8 cellular contexts compared by ENCODE assay signal in the genomic region with DNA sequence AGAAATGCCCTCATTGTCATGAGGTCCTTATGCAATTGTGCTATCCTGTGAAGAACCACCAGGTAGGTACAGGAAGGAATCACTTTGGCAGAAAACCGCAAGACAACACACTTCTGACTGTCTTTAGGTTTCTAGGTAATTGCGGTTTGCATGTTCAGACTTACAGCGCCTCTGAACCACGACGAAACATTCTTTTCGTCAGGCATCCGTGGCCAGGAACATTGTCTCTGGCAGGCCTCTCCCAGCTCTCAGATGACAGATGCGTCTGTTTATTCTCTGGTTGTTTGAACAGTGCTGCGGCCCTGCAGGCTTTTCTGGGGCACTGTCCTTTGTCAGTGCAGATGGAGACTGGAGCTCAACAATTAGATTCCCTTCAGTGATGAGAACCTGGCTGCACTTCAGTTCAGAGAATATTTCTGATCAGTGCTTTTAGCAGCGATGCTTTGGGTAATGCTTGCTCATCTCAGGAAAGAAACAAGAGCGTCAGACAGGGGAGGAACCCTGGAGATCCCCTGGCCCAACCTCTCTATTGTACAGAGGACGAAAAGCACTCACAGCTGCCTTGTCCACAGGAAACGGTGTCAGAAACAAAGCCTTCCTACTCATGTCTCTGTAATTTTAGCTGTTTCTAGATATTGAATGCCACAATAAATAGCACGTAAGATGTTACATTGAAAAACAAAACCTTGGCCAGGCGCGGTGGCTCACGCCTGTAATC.
A peak's percentile ranks its signal among the peaks of the same experiment; 100 is the strongest.
DNase-seq lines count a peak whose midpoint lies in the region; ATAC-seq and TF ChIP-seq lines count a peak whose summit lies in the region.

No MANE protein-coding gene starts in this region.

- DNase-seq in GM12865 (ENCODE audit: low read depth) (peak; percentile 87), NCI-H2107 (lab: John Stamatoyannopoulos, UW) (peak; percentile 79), cerebellar cortex (ENCODE audit: low spot score) (peak; percentile 4), nephron progenitor cell (no peak), superior temporal gyrus (ENCODE audit: extremely low spot score) (no peak), ACHN (no peak)
- no peak for DNase-seq in activated CD4-positive, alpha-beta T cell treated with anti-CD3 and anti-CD28 coated beads for 48 hours

- peak overlapping the region; percentile 34 for H3K27ac Mint-ChIP-seq in nephron progenitor cell

- H3K4me1 Mint-ChIP-seq in nephron progenitor cell = peaks cover 34% of the 10 kb centered on the region

- no peaks in the 10 kb centered on the region for H3K36me3 Mint-ChIP-seq in nephron progenitor cell (ENCODE audit: low read depth)

- no peak for TF ChIP-seq CTCF in GM12865 (IDR thresholded peaks at IDR 0.05; ENCODE audit: insufficient read depth, low read depth, low read length, missing control alignments)
- TF ChIP-seq CTCF in nephron progenitor cell (IDR thresholded peaks at IDR 0.05) = no peak

- in situ Hi-C loops in ACHN (cut with HindIII; ENCODE audit: low pct_ligation_motif_present, low pct_unique_long_range_greater_than_20kb, low sequenced_read_pairs) = no loop called here

- peaks cover 6% of the 10 kb centered on the region for H3K27me3 Mint-ChIP-seq in nephron progenitor cell (ENCODE audit: low read depth, poor library complexity)

- H3K9me3 Mint-ChIP-seq in nephron progenitor cell = peaks cover 2% of the 10 kb centered on the region

- H3K4me3 Mint-ChIP-seq in nephron progenitor cell = no peak overlapping the region

- ATAC-seq in HG02981 (IDR thresholded peaks at IDR 0.05; ENCODE audit: unreplicated experiment) = no peak

- H3K4me3 ChIP-seq in GM12865 (ENCODE audit: low read depth, low read length) = no peak overlapping the region

Comparison
In these comparisons a context has a peak if more than half of its experiments do, and no peak if none do; other contexts are left out.
1. DNase-seq: peak in GM12865 (single experiment), NCI-H2107 (single experiment) and cerebellar cortex (single experiment); none in nephron progenitor cell (single experiment), activated CD4-positive, alpha-beta T cell treated with anti-CD3 and anti-CD28 coated beads for 48 hours (single experiment), superior temporal gyrus (single experiment) and ACHN (single experiment).